In the genomic region with DNA sequence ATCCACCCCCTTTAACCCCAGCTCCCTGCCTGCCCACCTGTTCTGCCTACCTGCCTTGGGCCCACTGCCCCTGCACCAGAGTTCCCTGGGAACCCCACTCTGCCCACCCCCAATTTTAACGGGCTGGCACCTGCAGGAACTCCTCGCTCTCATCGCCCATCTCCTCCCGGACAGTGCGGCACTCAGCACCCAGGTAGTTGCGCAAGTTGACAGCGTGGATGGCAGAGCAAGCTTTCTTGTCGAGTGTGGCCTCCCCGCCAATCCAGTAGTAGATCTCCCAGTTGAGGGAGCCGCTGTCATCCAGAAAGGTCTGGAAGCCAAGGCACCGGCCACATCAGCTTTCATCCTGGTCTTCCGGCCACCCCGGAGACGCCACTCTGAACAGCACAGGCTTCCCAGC, we compare ENCODE assay signal across 29 cellular contexts.
"Had no signal": no experiment of that assay in that cellular context is flagged by ENCODE, and none has a peak within 500 bp of the region (broad histone marks: within the 10 kb centered on the region; RNA-seq: fewer than 3 reads in every experiment).

No MANE protein-coding gene starts in this region.

- H3K9me3 Mint-ChIP-seq: activated CD4-positive, alpha-beta memory T cell treated with anti-CD3 and anti-CD28 coated beads, Interleukin-2, amount 10 ng/mL, durations not matched to agents 7 days and 5 days; activated CD4-positive, alpha-beta T cell treated with anti-CD3 and anti-CD28 coated beads, Interleukin-2, amount 10 ng/mL, durations not matched to agents 7 days and 5 days; activated naive CD4-positive, alpha-beta T cell treated with anti-CD3 and anti-CD28 coated beads, Interleukin-2, amount 10 ng/mL, durations not matched to agents 7 days and 5 days; activated naive CD8-positive, alpha-beta T cell treated with anti-CD3 and anti-CD28 coated beads, Interleukin-2, amount 10 ng/mL, durations not matched to agents 7 days and 5 days; activated T-cell treated with anti-CD3 and anti-CD28 coated beads, Interleukin-2, amount 50 U/mL, for 24 hours; immature natural killer cell; mesothelial cell of epicardium; naive B cell; nephron progenitor cell; stimulated activated naive B cell treated with anti-CD40 and anti-IgM and Interleukin-4, amounts not matched to agents 10 μg/mL and 1 μg/mL and 100 μg/mL, for 72 hours had no signal

- H3K4me2 ChIP-seq: smooth muscle cell had no signal

- H3K36me3 ChIP-seq: ovary had no signal

- H3K4me3 ChIP-seq: esophagus muscularis mucosa, heart left ventricle, ovary, prostate gland, smooth muscle cell, stomach, thyroid gland had no signal

- DNase-seq: activated CD4-positive, alpha-beta memory T cell treated with anti-CD3 and anti-CD28 coated beads, Interleukin-2, amount 10 ng/mL, durations not matched to agents 7 days and 5 days; activated CD4-positive, alpha-beta T cell treated with anti-CD3 and anti-CD28 coated beads for 1 hour; activated CD4-positive, alpha-beta T cell treated with anti-CD3 and anti-CD28 coated beads, Interleukin-2, amount 10 ng/mL, durations not matched to agents 7 days and 5 days; activated CD8-positive, alpha-beta memory T cell treated with anti-CD3 and anti-CD28 coated beads, Interleukin-2, amount 50 U/mL, for 48 hours; activated gamma-delta T cell; activated naive CD4-positive, alpha-beta T cell treated with anti-CD3 and anti-CD28 coated beads, Interleukin-2, amount 10 ng/mL, durations not matched to agents 7 days and 5 days; activated naive CD8-positive, alpha-beta T cell treated with anti-CD3 and anti-CD28 coated beads, Interleukin-2, amount 10 ng/mL, durations not matched to agents 7 days and 5 days; activated T-cell treated with anti-CD3 and anti-CD28 coated beads, Interleukin-2, amount 50 U/mL, for 24 hours; brain microvascular endothelial cell; cortex of kidney; heart left ventricle; hypothalamus; immature natural killer cell; naive B cell; nephron progenitor cell; stimulated activated CD4-positive, alpha-beta T cell treated with anti-CD3 and anti-CD28 coated beads, Interleukin-1b, Interleukin-23, amount 100 ng/mL, for 48 hours; stimulated activated CD4-positive, alpha-beta T cell treated with anti-CD3 and anti-CD28 coated beads, Interleukin-4, amount 100 ng/mL, for 4 hours; stimulated activated CD8-positive, alpha-beta memory T cell treated with anti-CD3 and anti-CD28 coated beads, Interleukin-4, amount 100 ng/mL, for 48 hours; stimulated activated naive B cell treated with anti-CD40 and anti-IgM and Interleukin-4, amounts not matched to agents 10 μg/mL and 1 μg/mL and 100 μg/mL, for 72 hours had no signal

- H3K4me1 Mint-ChIP-seq: activated naive CD8-positive, alpha-beta T cell treated with anti-CD3 and anti-CD28 coated beads, Interleukin-2, amount 10 ng/mL, durations not matched to agents 7 days and 5 days had no signal

- H3K27me3 ChIP-seq: brain microvascular endothelial cell, esophagus muscularis mucosa, foreskin keratinocyte, heart left ventricle, ovary, stomach, thyroid gland had no signal

- ATAC-seq: heart left ventricle; stimulated activated naive B cell treated with anti-CD40 and anti-IgM and Interleukin-4, amounts not matched to agents 10 μg/mL and 1 μg/mL and 100 μg/mL, for 72 hours had no signal

- H3K27me3 Mint-ChIP-seq: activated CD4-positive, alpha-beta memory T cell treated with anti-CD3 and anti-CD28 coated beads, Interleukin-2, amount 10 ng/mL, durations not matched to agents 7 days and 5 days; activated CD4-positive, alpha-beta T cell treated with anti-CD3 and anti-CD28 coated beads, Interleukin-2, amount 10 ng/mL, durations not matched to agents 7 days and 5 days; activated naive CD4-positive, alpha-beta T cell treated with anti-CD3 and anti-CD28 coated beads, Interleukin-2, amount 10 ng/mL, durations not matched to agents 7 days and 5 days; activated naive CD8-positive, alpha-beta T cell treated with anti-CD3 and anti-CD28 coated beads, Interleukin-2, amount 10 ng/mL, durations not matched to agents 7 days and 5 days; activated T-cell treated with anti-CD3 and anti-CD28 coated beads, Interleukin-2, amount 50 U/mL, for 24 hours; naive B cell; stimulated activated naive B cell treated with anti-CD40 and anti-IgM and Interleukin-4, amounts not matched to agents 10 μg/mL and 1 μg/mL and 100 μg/mL, for 72 hours had no signal

- H3K27ac ChIP-seq: brain microvascular endothelial cell, esophagus muscularis mucosa, foreskin keratinocyte, heart left ventricle, ovary, prostate gland, stomach, thyroid gland had no signal

- H3K4me3 Mint-ChIP-seq: activated CD4-positive, alpha-beta memory T cell treated with anti-CD3 and anti-CD28 coated beads, Interleukin-2, amount 10 ng/mL, durations not matched to agents 7 days and 5 days; activated CD4-positive, alpha-beta T cell treated with anti-CD3 and anti-CD28 coated beads, Interleukin-2, amount 10 ng/mL, durations not matched to agents 7 days and 5 days; activated naive CD4-positive, alpha-beta T cell treated with anti-CD3 and anti-CD28 coated beads, Interleukin-2, amount 10 ng/mL, durations not matched to agents 7 days and 5 days; activated naive CD8-positive, alpha-beta T cell treated with anti-CD3 and anti-CD28 coated beads, Interleukin-2, amount 10 ng/mL, durations not matched to agents 7 days and 5 days; activated T-cell treated with anti-CD3 and anti-CD28 coated beads, Interleukin-2, amount 50 U/mL, for 24 hours; immature natural killer cell; mesothelial cell of epicardium; naive B cell; nephron progenitor cell; stimulated activated naive B cell treated with anti-CD40 and anti-IgM and Interleukin-4, amounts not matched to agents 10 μg/mL and 1 μg/mL and 100 μg/mL, for 72 hours had no signal

- FAIRE-seq: astrocyte, kidney had no signal

- H3K4me1 ChIP-seq: prostate gland, thyroid gland had no signal

- H3K9me3 ChIP-seq: esophagus muscularis mucosa, heart left ventricle, ovary, prostate gland, stomach, thyroid gland had no signal

- H3K27ac Mint-ChIP-seq: activated CD4-positive, alpha-beta memory T cell treated with anti-CD3 and anti-CD28 coated beads, Interleukin-2, amount 10 ng/mL, durations not matched to agents 7 days and 5 days; activated CD4-positive, alpha-beta T cell treated with anti-CD3 and anti-CD28 coated beads, Interleukin-2, amount 10 ng/mL, durations not matched to agents 7 days and 5 days; activated naive CD4-positive, alpha-beta T cell treated with anti-CD3 and anti-CD28 coated beads, Interleukin-2, amount 10 ng/mL, durations not matched to agents 7 days and 5 days; activated T-cell treated with anti-CD3 and anti-CD28 coated beads, Interleukin-2, amount 50 U/mL, for 24 hours; mesothelial cell of epicardium; nephron progenitor cell; stimulated activated naive B cell treated with anti-CD40 and anti-IgM and Interleukin-4, amounts not matched to agents 10 μg/mL and 1 μg/mL and 100 μg/mL, for 72 hours had no signal
